12 cellular contexts compared by ENCODE assay signal in the genomic region with DNA sequence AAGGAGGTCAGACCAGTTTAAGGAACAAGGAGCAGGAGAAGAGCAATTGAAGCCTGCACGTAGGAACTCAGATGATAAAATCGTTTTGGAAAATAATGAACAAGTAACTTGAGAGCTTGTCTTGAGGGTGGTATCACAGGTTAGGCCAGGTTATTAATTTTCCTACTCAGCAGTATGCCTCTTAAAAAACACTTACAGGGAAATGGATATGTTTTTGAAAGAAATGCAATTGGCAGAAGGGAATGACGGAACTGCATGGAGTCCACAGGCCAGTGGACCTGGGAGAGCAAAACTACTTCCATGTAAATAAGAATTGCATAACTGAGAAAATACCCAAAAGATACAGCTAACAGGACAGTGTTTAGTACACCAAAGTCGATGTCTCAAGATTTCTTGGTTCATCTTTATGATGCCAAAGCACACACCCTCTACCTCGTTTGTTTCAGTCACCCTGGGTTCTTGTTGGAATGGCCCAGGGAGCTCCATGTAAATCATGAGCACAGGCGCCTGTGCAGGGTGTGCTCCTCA. TPM values are rescaled to one million over a fixed set of nuclear protein-coding genes. Genes with fewer than 3 reads are reported as not detected.
DNase-seq lines count a peak whose midpoint lies in the region; ATAC-seq, FAIRE-seq and TF ChIP-seq lines count a peak whose summit lies in the region.
"Had no signal": no experiment of that assay in that cellular context is flagged by ENCODE, and none has a peak within 500 bp of the region (broad histone marks: within the 10 kb centered on the region; RNA-seq: fewer than 3 reads in every experiment).

No MANE protein-coding gene starts in this region.

- H3K36me3 Mint-ChIP-seq in HFFc6 (ENCODE audit: low read depth) = peaks cover 47% of the 10 kb centered on the region
- H3K36me3 Mint-ChIP-seq in natural killer cell = no peaks in the 10 kb centered on the region

- TF ChIP-seq POLR2A in A549 (IDR thresholded peaks at IDR 0.05; ENCODE audit: low read length) = no peak

- H3K9ac ChIP-seq in colonic mucosa (ENCODE audit: low read depth in 2 of 2, low read length in 2 of 2) = no peak overlapping the region

- no peaks in the 10 kb centered on the region for H3K36me3 ChIP-seq in colonic mucosa

- H3K4me1 ChIP-seq in A549 = peaks cover 90% of the 10 kb centered on the region
- no peaks in the 10 kb centered on the region for H3K4me1 ChIP-seq in colonic mucosa

- no peaks in the 10 kb centered on the region for H3K27me3 ChIP-seq in colonic mucosa

- ATAC-seq in A549 (peak; percentile 6 to 16; a peak in 5 of 6 replicates), natural killer cell (no peak), GM18867 (IDR thresholded peaks at IDR 0.05; ENCODE audit: unreplicated experiment) (no peak), GM21367 (IDR thresholded peaks at IDR 0.05; ENCODE audit: unreplicated experiment) (no peak)

- WGBS in A549 (ENCODE audit: missing lambda C conversion rate) = 25% methylated on average over 6 of the region's 6 CpGs

- no peaks in the 10 kb centered on the region for H3K9me3 Mint-ChIP-seq in HFFc6
- no peaks in the 10 kb centered on the region for H3K9me3 Mint-ChIP-seq in natural killer cell

- DNase-seq in A549 (ENCODE audit: low read depth in 1 of 2, low spot score in 1 of 2) = peak in 1 of 2 experiments; percentile 23
- no peak for DNase-seq in HFFc6
- DNase-seq in colonic mucosa = no peak
- no peak for DNase-seq in natural killer cell
- DNase-seq in GDM1 (lab: John Stamatoyannopoulos, UW) = no peak
- no peak for DNase-seq in SKM-1 treated with dmso at 0.1 percent for 144 hours (lab: John Stamatoyannopoulos, UW; ENCODE audit: unreplicated experiment)
- DNase-seq: DMS 273 treated with DMSO at 0.1 percent for 48 hours, NCI-H526 treated with DMSO at 0.1 percent for 48 hours had no signal

- FAIRE-seq in A549 (lab: Jason Lieb, UNC) = no peak
- FAIRE-seq: HTR-8/SVneo had no signal

- TF ChIP-seq RAD21 in A549 (conservative IDR thresholded peaks at IDR 0.05 in 1 of 2, IDR thresholded peaks at IDR 0.05 in 1 of 2) = no peak

- peak overlapping the region; percentile 91 for H3K4me2 ChIP-seq in A549

- intact Hi-C loops in colonic mucosa (cut with DNase I) (no loop called here), natural killer cell (cut with micrococcal nuclease) (no loop called here)

- H3K27ac ChIP-seq in A549 (peak overlapping the region; percentile 99 to 100), colonic mucosa (peak overlapping the region; percentile 6)

- TF ChIP-seq EP300 in A549 (IDR thresholded peaks at IDR 0.05) = no peak

- no peaks in the 10 kb centered on the region for H3K9me3 ChIP-seq in A549
- H3K9me3 ChIP-seq in colonic mucosa = no peaks in the 10 kb centered on the region

- peak overlapping the region; percentile 100 for H3K27ac Mint-ChIP-seq in HFFc6
- peak overlapping the region; percentile 43 to 63 for H3K27ac Mint-ChIP-seq in natural killer cell
- H3K27ac Mint-ChIP-seq: brain had no signal

- CTCF ChIA-PET in A549 (lab: Yijun Ruan, JAX) = interaction anchor here (1.0 to 3.6 kb wide), 4 partner anchors 31 to 148 kb away, joined by 3 to 17 read pairs (median 3); no protein-coding TSS in a partner anchor

- peaks cover 89% of the 10 kb centered on the region for H3K4me1 Mint-ChIP-seq in HFFc6 (ENCODE audit: low read depth)
- peaks cover 63 to 71% of the 10 kb centered on the region in 2 donors for H3K4me1 Mint-ChIP-seq in natural killer cell

- peaks cover 3% of the 10 kb centered on the region; the same call in 1 of the 2 replicates for H3K27me3 Mint-ChIP-seq in HFFc6 (ENCODE audit: insufficient read depth)
- H3K27me3 Mint-ChIP-seq in natural killer cell (ENCODE audit: low read depth in 2 of 2) = no peaks in the 10 kb centered on the region
- H3K27me3 Mint-ChIP-seq: brain had no signal

- POLR2A ChIA-PET in A549 (lab: Yijun Ruan, JAX) = no interaction called here

- TF ChIP-seq CTCF in A549 (IDR thresholded peaks at IDR 0.05) (no peak), HFFc6 (IDR thresholded peaks at IDR 0.05) (no peak), colonic mucosa (IDR thresholded peaks at IDR 0.05) (no peak), natural killer cell (IDR thresholded peaks at IDR 0.05) (no peak)

- H3K4me3 Mint-ChIP-seq in HFFc6 = peak overlapping the region; percentile 80
- no peak overlapping the region for H3K4me3 Mint-ChIP-seq in natural killer cell
- H3K4me3 Mint-ChIP-seq: brain had no signal

- H3K4me3 ChIP-seq in A549 (peak overlapping the region; percentile 16; the same call in 1 of the 3 replicates), colonic mucosa (no peak overlapping the region)

TF ChIP-seq in A549, 52 proteins besides CTCF, POLR2A, EP300 and RAD21:
- TF ChIP-seq CHD4 (IDR thresholded peaks at IDR 0.05; ENCODE audit: borderline replicate concordance) (no peak), ATOH8 (CRISPR knock-in tag; IDR thresholded peaks at IDR 0.05; ENCODE audit: low read depth) (0 out of 2 replicates have a peak, but pooled peaks have one; percentile 37), HOXB13 (CRISPR knock-in tag; IDR thresholded peaks at IDR 0.05; ENCODE audit: low read depth) (peak; percentile 90; the same call in 1 of the 2 replicates), HEYL (CRISPR knock-in tag; IDR thresholded peaks at IDR 0.05) (0 out of 2 replicates have a peak, but pooled peaks have one; percentile 42), HOXB5 (CRISPR knock-in tag; IDR thresholded peaks at IDR 0.05) (0 out of 2 replicates have a peak, but pooled peaks have one; percentile 68), HOXA7 (CRISPR knock-in tag; IDR thresholded peaks at IDR 0.05) (no peak), CBX2 (IDR thresholded peaks at IDR 0.05; ENCODE audit: borderline replicate concordance, low read depth) (no peak), NR3C1 (IDR thresholded peaks at IDR 0.05) (no peak), TP53 (CRISPR knock-in tag; IDR thresholded peaks at IDR 0.05) (no peak), FOXS1 (CRISPR knock-in tag; IDR thresholded peaks at IDR 0.05) (peak; percentile 66; the same call in 1 of the 2 replicates), ZSCAN20 (CRISPR knock-in tag; IDR thresholded peaks at IDR 0.05) (peak; percentile 35; the same call in 1 of the 2 replicates), REST (IDR thresholded peaks at IDR 0.05) (no peak), EHF (CRISPR knock-in tag; IDR thresholded peaks at IDR 0.05) (peak; percentile 81), FOSB (CRISPR knock-in tag; IDR thresholded peaks at IDR 0.05) (0 out of 2 replicates have a peak, but pooled peaks have one; percentile 70), ZNF302 (CRISPR knock-in tag; IDR thresholded peaks at IDR 0.05) (no peak; the same call in 1 of the 2 replicates)
- TF ChIP-seq, protein P1, sequence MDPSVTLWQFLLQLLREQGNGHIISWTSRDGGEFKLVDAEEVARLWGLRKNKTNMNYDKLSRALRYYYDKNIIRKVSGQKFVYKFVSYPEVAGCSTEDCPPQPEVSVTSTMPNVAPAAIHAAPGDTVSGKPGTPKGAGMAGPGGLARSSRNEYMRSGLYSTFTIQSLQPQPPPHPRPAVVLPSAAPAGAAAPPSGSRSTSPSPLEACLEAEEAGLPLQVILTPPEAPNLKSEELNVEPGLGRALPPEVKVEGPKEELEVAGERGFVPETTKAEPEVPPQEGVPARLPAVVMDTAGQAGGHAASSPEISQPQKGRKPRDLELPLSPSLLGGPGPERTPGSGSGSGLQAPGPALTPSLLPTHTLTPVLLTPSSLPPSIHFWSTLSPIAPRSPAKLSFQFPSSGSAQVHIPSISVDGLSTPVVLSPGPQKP (IDR thresholded peaks at IDR 0.05; ENCODE audit: low read depth, low read length) = no peak

RNA-seq across cellular contexts. Expression of gene MBNL2, which starts 35.2 kb away (rescaled TPM):
- polyA plus RNA-seq in A549 (2011; rRNA removed) (20.6 and 25.9 TPM in 2 replicates), A549 (2017; fragmentation: RNase III; extraction: RNeasy Plus Mini Kit Qiagen cat#74134 plus additional on column Dnase treatment) (15.4 to 21.3 TPM (median 18.7 TPM) in 3 replicates)
- polyA plus RNA-seq in A549 (2012; cell fraction: cytosol; rRNA removed) = 4.6 and 6.1 TPM in 2 replicates
- polyA plus RNA-seq in A549 (2012; cell fraction: nucleus; rRNA removed) = 6.1 and 8.6 TPM in 2 replicates
- 37.8 and 44.0 TPM in 2 replicates for polyA minus RNA-seq in A549 (2011; rRNA and poly(A)+ RNA removed)
- total RNA-seq in HFFc6 (2021; fragmentation: NEBNext Ultra II Directional; extraction: Animal tissue kit (Norgen Biotek cat#: 25700)) = 100 to 1,000 TPM in 3 of 6 experiments, 10 to 100 TPM in 3; 78.5 to 138 (median 99.8) TPM
- total RNA-seq in colonic mucosa (10 to 100 TPM; 28.2 to 61.8 TPM), natural killer cell (10 to 100 TPM; 30.9 to 38.3 (median 33.1) TPM)

Comparison
In these comparisons a context has a peak if more than half of its experiments do, and no peak if none do; other contexts are left out.
1. ATAC-seq: peak in A549 (2 of 2); none in natural killer cell (0 of 3), GM18867 (single experiment) and GM21367 (single experiment).